7 cellular contexts compared by ENCODE assay signal in genomic region chr6:165443462-165443861, GRCh38.
"Had no signal": no experiment of that assay in that cellular context is flagged by ENCODE, and none has a peak within 500 bp of the region (broad histone marks: within the 10 kb centered on the region; RNA-seq: fewer than 3 reads in every experiment).

No MANE protein-coding gene starts in this region.

- H3K4me1 ChIP-seq: HAP-1 had no signal

- H3K9me3 ChIP-seq: HAP-1 had no signal

- ATAC-seq: HCT116, HepG2 had no signal

- DNase-seq: GOT3, H7, KBM-7 had no signal

- H3K4me3 ChIP-seq: HAP-1 had no signal

- H3K36me3 ChIP-seq: HAP-1 had no signal

- H3K27ac ChIP-seq: HL-60 had no signal
